ENCODE assay signal across 15 cellular contexts in genomic region chr6:148770408-148771211, GRCh38. TPM values are rescaled to one million over a fixed set of nuclear protein-coding genes. Genes with fewer than 3 reads are reported as not detected.
A peak's percentile ranks its signal among the peaks of the same experiment; 100 is the strongest.
DNase-seq lines count a peak whose midpoint lies in the region; ATAC-seq, FAIRE-seq and TF ChIP-seq lines count a peak whose summit lies in the region.
"Had no signal": no experiment of that assay in that cellular context is flagged by ENCODE, and none has a peak within 500 bp of the region (broad histone marks: within the 10 kb centered on the region; RNA-seq: fewer than 3 reads in every experiment).

No MANE protein-coding gene starts in this region.

- H3K18ac ChIP-seq in H1 (ENCODE audit: extremely low read depth, low read length), result 0 out of 2 replicates have a peak overlapping the region, but pooled peaks have one; percentile 40

- H3K27ac ChIP-seq in H1 (ENCODE audit: low read depth, low read length) (no peak overlapping the region), vagina (no peak overlapping the region)
- H3K27ac ChIP-seq: SJSA1 had no signal

- intact Hi-C loops in vagina (cut with DNase I), result no loop called here

- peaks cover 19% of the 10 kb centered on the region for H3K27me3 Mint-ChIP-seq in activated CD8-positive, alpha-beta memory T cell treated with anti-CD3 and anti-CD28 coated beads, Interleukin-2, amount 10 ng/mL, durations not matched to agents 7 days and 5 days

- no peaks in the 10 kb centered on the region for H3K9me3 Mint-ChIP-seq in activated CD8-positive, alpha-beta memory T cell treated with anti-CD3 and anti-CD28 coated beads, Interleukin-2, amount 10 ng/mL, durations not matched to agents 7 days and 5 days (ENCODE audit: low read depth)
- H3K9me3 Mint-ChIP-seq: activated T-helper 1 cell treated with anti-CD3 and anti-CD28 coated beads, Interleukin-12 subunit alpha, Interleukin-12 subunit beta, Interleukin-2, Interleukin-4 antibody, amounts not matched to agents 30 ng/mL and 10 ng/mL and 1 ng/mL, durations not matched to agents 14 hours and 24 hours and 36 hours had no signal

- H3K9me3 ChIP-seq in H1 (ENCODE audit: insufficient read depth in 2 of 2, low read depth in 1 of 2, low read length in 1 of 2) (no peaks in the 10 kb centered on the region), vagina (no peaks in the 10 kb centered on the region)
- H3K9me3 ChIP-seq: SJSA1 had no signal

- ATAC-seq in activated CD8-positive, alpha-beta memory T cell treated with anti-CD3 and anti-CD28 coated beads, Interleukin-2, amount 10 ng/mL, durations not matched to agents 7 days and 5 days, result peak; percentile 36
- ATAC-seq: HCT116 had no signal

- H3K27me3 ChIP-seq in H1 (replicated peaks in 1 of 4; ENCODE audit: control insufficient read depth in 3 of 4, extremely low read depth in 1 of 4, insufficient read depth in 3 of 4, low read length in 3 of 4) (no peaks in the 10 kb centered on the region), vagina (no peaks in the 10 kb centered on the region)

- no peak overlapping the region for H3K4me3 Mint-ChIP-seq in activated CD8-positive, alpha-beta memory T cell treated with anti-CD3 and anti-CD28 coated beads, Interleukin-2, amount 10 ng/mL, durations not matched to agents 7 days and 5 days
- H3K4me3 Mint-ChIP-seq: activated T-helper 1 cell treated with anti-CD3 and anti-CD28 coated beads, Interleukin-12 subunit alpha, Interleukin-12 subunit beta, Interleukin-2, Interleukin-4 antibody, amounts not matched to agents 30 ng/mL and 10 ng/mL and 1 ng/mL, durations not matched to agents 14 hours and 24 hours and 36 hours had no signal

- no peak overlapping the region for H2BK5ac ChIP-seq in H1 (ENCODE audit: low read depth, low read length)

- H3K27ac Mint-ChIP-seq in activated CD8-positive, alpha-beta memory T cell treated with anti-CD3 and anti-CD28 coated beads, Interleukin-2, amount 10 ng/mL, durations not matched to agents 7 days and 5 days, result no peak overlapping the region
- H3K27ac Mint-ChIP-seq: activated T-helper 1 cell treated with anti-CD3 and anti-CD28 coated beads, Interleukin-12 subunit alpha, Interleukin-12 subunit beta, Interleukin-2, Interleukin-4 antibody, amounts not matched to agents 30 ng/mL and 10 ng/mL and 1 ng/mL, durations not matched to agents 14 hours and 24 hours and 36 hours had no signal

- no peak overlapping the region for H3K56ac ChIP-seq in H1 (replicated peaks; ENCODE audit: insufficient read length, low read depth, low read length)

- H3K36me3 ChIP-seq in H1 (ENCODE audit: control insufficient read depth in 2 of 4, insufficient read depth in 4 of 4, low read length in 3 of 4) (no peaks in the 10 kb centered on the region), vagina (no peaks in the 10 kb centered on the region)
- H3K36me3 ChIP-seq: SJSA1 had no signal

- H3K4me1 ChIP-seq in H1 (replicated peaks in 1 of 4; ENCODE audit: control insufficient read depth in 3 of 4, insufficient read depth in 4 of 4, low read length in 3 of 4) (peaks cover 6 to 25% (median 20%) of the 10 kb centered on the region in 4 experiments; a peak in 6 of 7 replicates), vagina (peaks cover 22% of the 10 kb centered on the region)
- H3K4me1 ChIP-seq: SJSA1 had no signal

- H3K4me3 ChIP-seq in H1 (ENCODE audit: extremely low read depth in 1 of 4, insufficient read depth in 2 of 4, low read depth in 3 of 4, low read length in 4 of 4) (no peak overlapping the region), vagina (no peak overlapping the region)
- H3K4me3 ChIP-seq: SJSA1 had no signal

- no peak for DNase-seq in activated CD8-positive, alpha-beta memory T cell treated with anti-CD3 and anti-CD28 coated beads, Interleukin-2, amount 10 ng/mL, durations not matched to agents 7 days and 5 days
- no peak for DNase-seq in activated CD8-positive, alpha-beta memory T cell treated with anti-CD3 and anti-CD28 coated beads, Interleukin-2, amount 50 U/mL, for 48 hours
- DNase-seq in KBM-7 (peak; percentile 60), H1 (ENCODE audit: low read depth in 1 of 2, low spot score in 2 of 2) (no peak), AML-193 (lab: John Stamatoyannopoulos, UW) (no peak), vagina (ENCODE audit: extremely low spot score in 2 of 2) (no peak), T-helper 9 cell (no peak)
- no peak for DNase-seq in activated CD4-positive, alpha-beta T cell treated with anti-CD3 and anti-CD28 coated beads for 1 hour
- DNase-seq: activated CD4-positive, CD25-positive, alpha-beta regulatory T cell; EL had no signal

- peaks cover 22% of the 10 kb centered on the region for H3K4me1 Mint-ChIP-seq in activated CD8-positive, alpha-beta memory T cell treated with anti-CD3 and anti-CD28 coated beads, Interleukin-2, amount 10 ng/mL, durations not matched to agents 7 days and 5 days

- H3K36me3 Mint-ChIP-seq in activated CD8-positive, alpha-beta memory T cell treated with anti-CD3 and anti-CD28 coated beads, Interleukin-2, amount 10 ng/mL, durations not matched to agents 7 days and 5 days, result no peaks in the 10 kb centered on the region

- 72% methylated on average over 8 of the region's 8 CpGs; no CpG with 5 or more reads in 1 of the 2 experiments for WGBS in H1 (ENCODE audit: extremely low coverage in 1 of 2, insufficient coverage in 1 of 2, insufficient read length in 1 of 2, insufficient replicate concordance in 2 of 2, low coverage in 1 of 2, low lambda C conversion rate in 2 of 2, missing lambda C conversion rate in 1 of 2), 2 experiments

- no peak overlapping the region for H2BK20ac ChIP-seq in H1 (ENCODE audit: low read length)

- H4K5ac ChIP-seq in H1 (ENCODE audit: insufficient read length, low read depth, low read length), result no peak overlapping the region

- no peak overlapping the region for H2BK15ac ChIP-seq in H1 (ENCODE audit: low read length)

- H2AK5ac ChIP-seq in H1 (ENCODE audit: low read depth, low read length), result peak overlapping the region; percentile 91; the same call in 1 of the 2 replicates

- no peak for TF ChIP-seq EP300 in H1 (IDR thresholded peaks at IDR 0.05; ENCODE audit: borderline replicate concordance in 1 of 2, low read depth in 2 of 2, low read length in 2 of 2)

- H3K23ac ChIP-seq in H1 (ENCODE audit: insufficient read length), result no peak overlapping the region

- no peak overlapping the region for H2AFZ ChIP-seq in H1 (ENCODE audit: low read length)

- no peak overlapping the region for H3K14ac ChIP-seq in H1 (ENCODE audit: insufficient read length)

- H3K9ac ChIP-seq in H1 (replicated peaks in 1 of 4; ENCODE audit: extremely low read depth in 1 of 4, low read depth in 3 of 4, low read length in 3 of 4), result no peak overlapping the region

- FAIRE-seq in H1 (lab: Jason Lieb, UNC), result peak; percentile 24
- FAIRE-seq: GM18507, urothelium cell line had no signal

- in situ Hi-C loops in KBM-7 (cut with MboI; ENCODE audit: low pct_unique_long_range_greater_than_20kb, low sequenced_read_pairs), result no loop called here

- peaks cover 8 to 13% of the 10 kb centered on the region in 2 experiments for H4K20me1 ChIP-seq in H1 (replicated peaks in 1 of 2; ENCODE audit: control insufficient read depth in 1 of 2, insufficient read depth in 2 of 2, low read length in 2 of 2)

- H3K79me1 ChIP-seq in H1 (ENCODE audit: low read depth, low read length), result peaks cover 3% of the 10 kb centered on the region; the same call in 1 of the 2 replicates

- H2BK120ac ChIP-seq in H1 (replicated peaks; ENCODE audit: low read depth, low read length), result no peak overlapping the region

- TF ChIP-seq CTCF in H1 (IDR thresholded peaks at IDR 0.05; ENCODE audit: control extremely low read depth in 1 of 3, insufficient read depth in 1 of 3, low read depth in 1 of 3, low read length in 3 of 3) (no peak), vagina (IDR thresholded peaks at IDR 0.05) (no peak)

- H4K91ac ChIP-seq in H1 (replicated peaks; ENCODE audit: insufficient read length, low read length), result no peak overlapping the region

- TF ChIP-seq POLR2A in H1 (IDR thresholded peaks at IDR 0.05; ENCODE audit: control extremely low read depth in 1 of 2, low read depth in 2 of 2, low read length in 2 of 2), result no peak
- no peak for TF ChIP-seq POLR2A in vagina (IDR thresholded peaks at IDR 0.05)

- POLR2A ChIA-PET in H1 (lab: Charles Lee; ENCODE audit: partially characterized antibody), result interaction anchor here (0.7 to 1.5 kb wide), 6 partner anchors 8 to 50 kb away, joined by 3 to 5 read pairs (median 3); no protein-coding TSS in a partner anchor

- TF ChIP-seq RAD21 in H1 (IDR thresholded peaks at IDR 0.05 in 1 of 2, conservative IDR thresholded peaks at IDR 0.05 in 1 of 2; ENCODE audit: low read depth in 2 of 2, low read length in 2 of 2), result no peak

- H3K4ac ChIP-seq in H1 (replicated peaks; ENCODE audit: insufficient read length, low read depth, low read length), result no peak overlapping the region

- no peaks in the 10 kb centered on the region; the same call in 1 of the 2 replicates for H3K23me2 ChIP-seq in H1 (ENCODE audit: low read depth, low read length)

- CTCF ChIA-PET in activated CD8-positive, alpha-beta memory T cell treated with anti-CD3 and anti-CD28 coated beads, Interleukin-2, amount 10 ng/mL, durations not matched to agents 7 days and 5 days (lab: Charles Lee), result interaction anchor here (1.3 to 1.4 kb wide), 2 partner anchors 11 to 23 kb away, joined by 3 read pairs; no protein-coding TSS in a partner anchor
- CTCF ChIA-PET in H1 (lab: Charles Lee; ENCODE audit: partially characterized antibody), result interaction anchor here (1.0 to 2.0 kb wide), 4 partner anchors 11 to 204 kb away, joined by 4 to 5 read pairs (median 4); no protein-coding TSS in a partner anchor

- H3K4me2 ChIP-seq in H1 (ENCODE audit: insufficient read depth in 1 of 2, low read depth in 2 of 2, low read length in 2 of 2), result no peak overlapping the region; a peak in 1 of 4 replicates

- 0 out of 2 replicates have a peak overlapping the region, but pooled peaks have one; percentile 65 for H2BK12ac ChIP-seq in H1 (ENCODE audit: low read depth, low read length)

- H4K8ac ChIP-seq in H1 (ENCODE audit: extremely low read depth, insufficient read depth, low read length), result no peak overlapping the region

- peaks cover 10 to 97% of the 10 kb centered on the region in 2 experiments for H3K79me2 ChIP-seq in H1 (ENCODE audit: control insufficient read depth in 1 of 2, insufficient read depth in 2 of 2, low read length in 2 of 2)

TF ChIP-seq in H1, 55 proteins besides CTCF, POLR2A, EP300 and RAD21 (continues in another document):
- no peak for TF ChIP-seq HDAC2 (IDR thresholded peaks at IDR 0.05; ENCODE audit: borderline replicate concordance in 1 of 2, low read depth in 2 of 2, low read length in 2 of 2)

RNA-seq across cellular contexts. Expression of gene UST, which starts 23.8 kb away (rescaled TPM):
- 1 to 10 TPM; 1.5 to 2.3 TPM for total RNA-seq in activated CD8-positive, alpha-beta memory T cell treated with anti-CD3 and anti-CD28 coated beads, Interleukin-2, amount 10 ng/mL, durations not matched to agents 7 days and 5 days
- 31.9 and 34.5 TPM in 2 replicates for total RNA-seq in H1 (2021; fragmentation: NEBNext Ultra II Directional; extraction: Animal tissue kit (Norgen Biotek cat#: 25700))
- 9.5 and 13.5 TPM in 2 replicates for polyA plus RNA-seq in H1 (2011; rRNA removed)
- polyA plus RNA-seq in H1 (2011; cell fraction: cytosol; rRNA removed), result 14.5 TPM
- 11.0 TPM for polyA plus RNA-seq in H1 (2011; cell fraction: nucleus; rRNA removed)
- polyA plus RNA-seq in H1 (2012, experiment 1 of 2), result 19.6 to 25.7 TPM (median 21.6 TPM) in 4 replicates
- polyA plus RNA-seq in H1 (2012, experiment 2 of 2), result 14.0 TPM
- polyA plus RNA-seq in H1 (2013, experiment 1 of 2), result 36.2 TPM
- polyA plus RNA-seq in H1 (2013, experiment 2 of 2), result 38.7 TPM
- 16.8 and 20.8 TPM in 2 replicates for polyA minus RNA-seq in H1 (2011; rRNA and poly(A)+ RNA removed)
- polyA minus RNA-seq in H1 (2011; cell fraction: cytosol; rRNA and poly(A)+ RNA removed), result 17.0 TPM
- 28.7 TPM for polyA minus RNA-seq in H1 (2011; cell fraction: nucleus; rRNA and poly(A)+ RNA removed)
- total RNA-seq in vagina, result 14.2 TPM
